1 cellular context compared by ENCODE assay signal in the genomic region with DNA sequence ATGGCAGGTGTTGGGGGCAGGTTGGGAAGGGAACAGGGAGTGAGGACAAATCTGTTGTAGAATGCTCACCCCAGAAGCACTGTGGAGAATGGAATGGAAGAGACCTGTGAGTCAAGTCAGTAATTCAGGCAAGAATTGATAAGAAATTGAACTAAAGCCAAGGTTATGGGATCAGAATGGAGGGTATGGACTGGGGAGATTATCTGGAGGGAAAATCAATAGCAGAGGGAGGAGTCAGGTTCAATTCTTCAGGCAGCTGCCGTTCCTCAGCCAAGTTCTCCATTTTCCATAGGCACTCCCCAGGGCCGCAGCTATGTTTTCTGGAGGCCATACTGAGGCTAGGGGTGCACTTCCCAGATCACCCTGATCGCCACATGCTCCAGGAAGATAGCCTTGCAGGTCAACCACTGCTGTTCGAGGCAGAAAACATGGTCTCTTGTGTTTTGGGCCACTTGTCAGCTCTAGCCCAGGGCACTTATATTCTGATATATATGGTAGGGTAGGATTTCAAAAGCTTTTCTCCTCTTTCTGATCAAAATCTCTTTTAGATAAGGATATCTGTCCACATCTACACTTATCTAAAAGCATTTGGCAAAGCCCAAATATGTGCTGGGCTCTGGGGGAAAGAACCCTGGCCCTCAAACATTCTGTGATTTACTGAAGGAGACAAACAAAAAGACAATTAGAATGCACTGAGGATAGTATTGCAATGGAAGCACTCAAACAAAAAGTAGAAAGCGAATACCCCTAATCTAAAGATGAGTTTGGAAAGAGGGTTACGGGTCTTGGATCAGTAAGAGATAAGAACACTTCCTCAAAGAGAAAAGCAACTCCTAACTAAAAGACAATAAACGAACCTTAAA.
A peak's percentile ranks its signal among the peaks of the same experiment; 100 is the strongest.
TF ChIP-seq lines count a peak whose summit lies in the region.

No MANE protein-coding gene starts in this region.

TF ChIP-seq in K562, 482 proteins besides CTCF, POLR2A, EP300 and RAD21 (continued from another document and continues in another):
- TF ChIP-seq SIX5 (IDR thresholded peaks at IDR 0.05; ENCODE audit: borderline replicate concordance in 1 of 2, insufficient read depth in 1 of 2, low read depth in 1 of 2, low read length in 2 of 2) (no peak), TEAD4 (IDR thresholded peaks at IDR 0.05; ENCODE audit: low read length) (peak; percentile 44), TEAD4 (CRISPR knock-in tag; IDR thresholded peaks at IDR 0.05; ENCODE audit: borderline replicate concordance) (no peak), SMAD4 (CRISPR knock-in tag; conservative IDR thresholded peaks at IDR 0.05) (0 out of 2 replicates have a peak, but pooled peaks have one; percentile 33), ZFX (CRISPR knock-in tag; IDR thresholded peaks at IDR 0.05) (0 out of 2 replicates have a peak, but pooled peaks have one; percentile 5), CREB1 (IDR thresholded peaks at IDR 0.05) (no peak), CREB1 (CRISPR knock-in tag; IDR thresholded peaks at IDR 0.05) (no peak), MAFK (IDR thresholded peaks at IDR 0.05; ENCODE audit: low read length) (peak; percentile 49; the same call in 1 of the 2 replicates), TAF1 (IDR thresholded peaks at IDR 0.05; ENCODE audit: control insufficient read depth, extremely low read depth, insufficient read depth, low read length, severe bottlenecking) (no peak), NR2C1 (IDR thresholded peaks at IDR 0.05) (no peak), NR2C1 (tag; IDR thresholded peaks at IDR 0.05) (no peak), FIP1L1 (IDR thresholded peaks at IDR 0.05; ENCODE audit: low read depth, low read length, poor library complexity, severe bottlenecking) (no peak), NCOA1 (IDR thresholded peaks at IDR 0.05; ENCODE audit: low read depth) (no peak), HEY1 (CRISPR knock-in tag; IDR thresholded peaks at IDR 0.05; ENCODE audit: borderline replicate concordance) (no peak), NFIC (IDR thresholded peaks at IDR 0.05) (peak; percentile 57), PHB (CRISPR knock-in tag; IDR thresholded peaks at IDR 0.05) (no peak), ZNF212 (CRISPR knock-in tag; IDR thresholded peaks at IDR 0.05) (no peak), ZNF766 (CRISPR knock-in tag; conservative IDR thresholded peaks at IDR 0.05) (0 out of 2 replicates have a peak, but pooled peaks have one; percentile 46), HDAC6 (IDR thresholded peaks at IDR 0.05; ENCODE audit: low read depth, low read length) (no peak), MED1 (CRISPR knock-in tag; IDR thresholded peaks at IDR 0.05; ENCODE audit: borderline replicate concordance) (no peak), BRD9 (IDR thresholded peaks at IDR 0.05; ENCODE audit: low read depth, partially characterized antibody) (no peak), ZNF436 (CRISPR knock-in tag; IDR thresholded peaks at IDR 0.05) (no peak), MBD2 (IDR thresholded peaks at IDR 0.05; ENCODE audit: borderline replicate concordance, low read depth) (no peak), MXI1 (IDR thresholded peaks at IDR 0.05; ENCODE audit: low read depth, low read length) (no peak), NCOR1 (IDR thresholded peaks at IDR 0.05) (0 out of 2 replicates have a peak, but pooled peaks have one; percentile 30)
- TF ChIP-seq, protein P1, sequence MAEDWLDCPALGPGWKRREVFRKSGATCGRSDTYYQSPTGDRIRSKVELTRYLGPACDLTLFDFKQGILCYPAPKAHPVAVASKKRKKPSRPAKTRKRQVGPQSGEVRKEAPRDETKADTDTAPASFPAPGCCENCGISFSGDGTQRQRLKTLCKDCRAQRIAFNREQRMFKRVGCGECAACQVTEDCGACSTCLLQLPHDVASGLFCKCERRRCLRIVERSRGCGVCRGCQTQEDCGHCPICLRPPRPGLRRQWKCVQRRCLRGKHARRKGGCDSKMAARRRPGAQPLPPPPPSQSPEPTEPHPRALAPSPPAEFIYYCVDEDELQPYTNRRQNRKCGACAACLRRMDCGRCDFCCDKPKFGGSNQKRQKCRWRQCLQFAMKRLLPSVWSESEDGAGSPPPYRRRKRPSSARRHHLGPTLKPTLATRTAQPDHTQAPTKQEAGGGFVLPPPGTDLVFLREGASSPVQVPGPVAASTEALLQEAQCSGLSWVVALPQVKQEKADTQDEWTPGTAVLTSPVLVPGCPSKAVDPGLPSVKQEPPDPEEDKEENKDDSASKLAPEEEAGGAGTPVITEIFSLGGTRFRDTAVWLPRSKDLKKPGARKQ (CRISPR knock-in tag; IDR thresholded peaks at IDR 0.05), result no peak
- TF ChIP-seq, protein P2, sequence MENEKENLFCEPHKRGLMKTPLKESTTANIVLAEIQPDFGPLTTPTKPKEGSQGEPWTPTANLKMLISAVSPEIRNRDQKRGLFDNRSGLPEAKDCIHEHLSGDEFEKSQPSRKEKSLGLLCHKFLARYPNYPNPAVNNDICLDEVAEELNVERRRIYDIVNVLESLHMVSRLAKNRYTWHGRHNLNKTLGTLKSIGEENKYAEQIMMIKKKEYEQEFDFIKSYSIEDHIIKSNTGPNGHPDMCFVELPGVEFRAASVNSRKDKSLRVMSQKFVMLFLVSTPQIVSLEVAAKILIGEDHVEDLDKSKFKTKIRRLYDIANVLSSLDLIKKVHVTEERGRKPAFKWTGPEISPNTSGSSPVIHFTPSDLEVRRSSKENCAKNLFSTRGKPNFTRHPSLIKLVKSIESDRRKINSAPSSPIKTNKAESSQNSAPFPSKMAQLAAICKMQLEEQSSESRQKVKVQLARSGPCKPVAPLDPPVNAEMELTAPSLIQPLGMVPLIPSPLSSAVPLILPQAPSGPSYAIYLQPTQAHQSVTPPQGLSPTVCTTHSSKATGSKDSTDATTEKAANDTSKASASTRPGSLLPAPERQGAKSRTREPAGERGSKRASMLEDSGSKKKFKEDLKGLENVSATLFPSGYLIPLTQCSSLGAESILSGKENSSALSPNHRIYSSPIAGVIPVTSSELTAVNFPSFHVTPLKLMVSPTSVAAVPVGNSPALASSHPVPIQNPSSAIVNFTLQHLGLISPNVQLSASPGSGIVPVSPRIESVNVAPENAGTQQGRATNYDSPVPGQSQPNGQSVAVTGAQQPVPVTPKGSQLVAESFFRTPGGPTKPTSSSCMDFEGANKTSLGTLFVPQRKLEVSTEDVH (IDR thresholded peaks at IDR 0.05; ENCODE audit: low read depth, partially characterized antibody), result no peak
- TF ChIP-seq, protein P3, sequence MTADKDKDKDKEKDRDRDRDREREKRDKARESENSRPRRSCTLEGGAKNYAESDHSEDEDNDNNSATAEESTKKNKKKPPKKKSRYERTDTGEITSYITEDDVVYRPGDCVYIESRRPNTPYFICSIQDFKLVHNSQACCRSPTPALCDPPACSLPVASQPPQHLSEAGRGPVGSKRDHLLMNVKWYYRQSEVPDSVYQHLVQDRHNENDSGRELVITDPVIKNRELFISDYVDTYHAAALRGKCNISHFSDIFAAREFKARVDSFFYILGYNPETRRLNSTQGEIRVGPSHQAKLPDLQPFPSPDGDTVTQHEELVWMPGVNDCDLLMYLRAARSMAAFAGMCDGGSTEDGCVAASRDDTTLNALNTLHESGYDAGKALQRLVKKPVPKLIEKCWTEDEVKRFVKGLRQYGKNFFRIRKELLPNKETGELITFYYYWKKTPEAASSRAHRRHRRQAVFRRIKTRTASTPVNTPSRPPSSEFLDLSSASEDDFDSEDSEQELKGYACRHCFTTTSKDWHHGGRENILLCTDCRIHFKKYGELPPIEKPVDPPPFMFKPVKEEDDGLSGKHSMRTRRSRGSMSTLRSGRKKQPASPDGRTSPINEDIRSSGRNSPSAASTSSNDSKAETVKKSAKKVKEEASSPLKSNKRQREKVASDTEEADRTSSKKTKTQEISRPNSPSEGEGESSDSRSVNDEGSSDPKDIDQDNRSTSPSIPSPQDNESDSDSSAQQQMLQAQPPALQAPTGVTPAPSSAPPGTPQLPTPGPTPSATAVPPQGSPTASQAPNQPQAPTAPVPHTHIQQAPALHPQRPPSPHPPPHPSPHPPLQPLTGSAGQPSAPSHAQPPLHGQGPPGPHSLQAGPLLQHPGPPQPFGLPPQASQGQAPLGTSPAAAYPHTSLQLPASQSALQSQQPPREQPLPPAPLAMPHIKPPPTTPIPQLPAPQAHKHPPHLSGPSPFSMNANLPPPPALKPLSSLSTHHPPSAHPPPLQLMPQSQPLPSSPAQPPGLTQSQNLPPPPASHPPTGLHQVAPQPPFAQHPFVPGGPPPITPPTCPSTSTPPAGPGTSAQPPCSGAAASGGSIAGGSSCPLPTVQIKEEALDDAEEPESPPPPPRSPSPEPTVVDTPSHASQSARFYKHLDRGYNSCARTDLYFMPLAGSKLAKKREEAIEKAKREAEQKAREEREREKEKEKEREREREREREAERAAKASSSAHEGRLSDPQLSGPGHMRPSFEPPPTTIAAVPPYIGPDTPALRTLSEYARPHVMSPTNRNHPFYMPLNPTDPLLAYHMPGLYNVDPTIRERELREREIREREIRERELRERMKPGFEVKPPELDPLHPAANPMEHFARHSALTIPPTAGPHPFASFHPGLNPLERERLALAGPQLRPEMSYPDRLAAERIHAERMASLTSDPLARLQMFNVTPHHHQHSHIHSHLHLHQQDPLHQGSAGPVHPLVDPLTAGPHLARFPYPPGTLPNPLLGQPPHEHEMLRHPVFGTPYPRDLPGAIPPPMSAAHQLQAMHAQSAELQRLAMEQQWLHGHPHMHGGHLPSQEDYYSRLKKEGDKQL (CRISPR knock-in tag; IDR thresholded peaks at IDR 0.05; ENCODE audit: borderline replicate concordance), result no peak
- TF ChIP-seq, protein P4, sequence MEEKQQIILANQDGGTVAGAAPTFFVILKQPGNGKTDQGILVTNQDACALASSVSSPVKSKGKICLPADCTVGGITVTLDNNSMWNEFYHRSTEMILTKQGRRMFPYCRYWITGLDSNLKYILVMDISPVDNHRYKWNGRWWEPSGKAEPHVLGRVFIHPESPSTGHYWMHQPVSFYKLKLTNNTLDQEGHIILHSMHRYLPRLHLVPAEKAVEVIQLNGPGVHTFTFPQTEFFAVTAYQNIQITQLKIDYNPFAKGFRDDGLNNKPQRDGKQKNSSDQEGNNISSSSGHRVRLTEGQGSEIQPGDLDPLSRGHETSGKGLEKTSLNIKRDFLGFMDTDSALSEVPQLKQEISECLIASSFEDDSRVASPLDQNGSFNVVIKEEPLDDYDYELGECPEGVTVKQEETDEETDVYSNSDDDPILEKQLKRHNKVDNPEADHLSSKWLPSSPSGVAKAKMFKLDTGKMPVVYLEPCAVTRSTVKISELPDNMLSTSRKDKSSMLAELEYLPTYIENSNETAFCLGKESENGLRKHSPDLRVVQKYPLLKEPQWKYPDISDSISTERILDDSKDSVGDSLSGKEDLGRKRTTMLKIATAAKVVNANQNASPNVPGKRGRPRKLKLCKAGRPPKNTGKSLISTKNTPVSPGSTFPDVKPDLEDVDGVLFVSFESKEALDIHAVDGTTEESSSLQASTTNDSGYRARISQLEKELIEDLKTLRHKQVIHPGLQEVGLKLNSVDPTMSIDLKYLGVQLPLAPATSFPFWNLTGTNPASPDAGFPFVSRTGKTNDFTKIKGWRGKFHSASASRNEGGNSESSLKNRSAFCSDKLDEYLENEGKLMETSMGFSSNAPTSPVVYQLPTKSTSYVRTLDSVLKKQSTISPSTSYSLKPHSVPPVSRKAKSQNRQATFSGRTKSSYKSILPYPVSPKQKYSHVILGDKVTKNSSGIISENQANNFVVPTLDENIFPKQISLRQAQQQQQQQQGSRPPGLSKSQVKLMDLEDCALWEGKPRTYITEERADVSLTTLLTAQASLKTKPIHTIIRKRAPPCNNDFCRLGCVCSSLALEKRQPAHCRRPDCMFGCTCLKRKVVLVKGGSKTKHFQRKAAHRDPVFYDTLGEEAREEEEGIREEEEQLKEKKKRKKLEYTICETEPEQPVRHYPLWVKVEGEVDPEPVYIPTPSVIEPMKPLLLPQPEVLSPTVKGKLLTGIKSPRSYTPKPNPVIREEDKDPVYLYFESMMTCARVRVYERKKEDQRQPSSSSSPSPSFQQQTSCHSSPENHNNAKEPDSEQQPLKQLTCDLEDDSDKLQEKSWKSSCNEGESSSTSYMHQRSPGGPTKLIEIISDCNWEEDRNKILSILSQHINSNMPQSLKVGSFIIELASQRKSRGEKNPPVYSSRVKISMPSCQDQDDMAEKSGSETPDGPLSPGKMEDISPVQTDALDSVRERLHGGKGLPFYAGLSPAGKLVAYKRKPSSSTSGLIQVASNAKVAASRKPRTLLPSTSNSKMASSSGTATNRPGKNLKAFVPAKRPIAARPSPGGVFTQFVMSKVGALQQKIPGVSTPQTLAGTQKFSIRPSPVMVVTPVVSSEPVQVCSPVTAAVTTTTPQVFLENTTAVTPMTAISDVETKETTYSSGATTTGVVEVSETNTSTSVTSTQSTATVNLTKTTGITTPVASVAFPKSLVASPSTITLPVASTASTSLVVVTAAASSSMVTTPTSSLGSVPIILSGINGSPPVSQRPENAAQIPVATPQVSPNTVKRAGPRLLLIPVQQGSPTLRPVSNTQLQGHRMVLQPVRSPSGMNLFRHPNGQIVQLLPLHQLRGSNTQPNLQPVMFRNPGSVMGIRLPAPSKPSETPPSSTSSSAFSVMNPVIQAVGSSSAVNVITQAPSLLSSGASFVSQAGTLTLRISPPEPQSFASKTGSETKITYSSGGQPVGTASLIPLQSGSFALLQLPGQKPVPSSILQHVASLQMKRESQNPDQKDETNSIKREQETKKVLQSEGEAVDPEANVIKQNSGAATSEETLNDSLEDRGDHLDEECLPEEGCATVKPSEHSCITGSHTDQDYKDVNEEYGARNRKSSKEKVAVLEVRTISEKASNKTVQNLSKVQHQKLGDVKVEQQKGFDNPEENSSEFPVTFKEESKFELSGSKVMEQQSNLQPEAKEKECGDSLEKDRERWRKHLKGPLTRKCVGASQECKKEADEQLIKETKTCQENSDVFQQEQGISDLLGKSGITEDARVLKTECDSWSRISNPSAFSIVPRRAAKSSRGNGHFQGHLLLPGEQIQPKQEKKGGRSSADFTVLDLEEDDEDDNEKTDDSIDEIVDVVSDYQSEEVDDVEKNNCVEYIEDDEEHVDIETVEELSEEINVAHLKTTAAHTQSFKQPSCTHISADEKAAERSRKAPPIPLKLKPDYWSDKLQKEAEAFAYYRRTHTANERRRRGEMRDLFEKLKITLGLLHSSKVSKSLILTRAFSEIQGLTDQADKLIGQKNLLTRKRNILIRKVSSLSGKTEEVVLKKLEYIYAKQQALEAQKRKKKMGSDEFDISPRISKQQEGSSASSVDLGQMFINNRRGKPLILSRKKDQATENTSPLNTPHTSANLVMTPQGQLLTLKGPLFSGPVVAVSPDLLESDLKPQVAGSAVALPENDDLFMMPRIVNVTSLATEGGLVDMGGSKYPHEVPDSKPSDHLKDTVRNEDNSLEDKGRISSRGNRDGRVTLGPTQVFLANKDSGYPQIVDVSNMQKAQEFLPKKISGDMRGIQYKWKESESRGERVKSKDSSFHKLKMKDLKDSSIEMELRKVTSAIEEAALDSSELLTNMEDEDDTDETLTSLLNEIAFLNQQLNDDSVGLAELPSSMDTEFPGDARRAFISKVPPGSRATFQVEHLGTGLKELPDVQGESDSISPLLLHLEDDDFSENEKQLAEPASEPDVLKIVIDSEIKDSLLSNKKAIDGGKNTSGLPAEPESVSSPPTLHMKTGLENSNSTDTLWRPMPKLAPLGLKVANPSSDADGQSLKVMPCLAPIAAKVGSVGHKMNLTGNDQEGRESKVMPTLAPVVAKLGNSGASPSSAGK (IDR thresholded peaks at IDR 0.05), result peak; percentile 47
- TF ChIP-seq, protein P5, sequence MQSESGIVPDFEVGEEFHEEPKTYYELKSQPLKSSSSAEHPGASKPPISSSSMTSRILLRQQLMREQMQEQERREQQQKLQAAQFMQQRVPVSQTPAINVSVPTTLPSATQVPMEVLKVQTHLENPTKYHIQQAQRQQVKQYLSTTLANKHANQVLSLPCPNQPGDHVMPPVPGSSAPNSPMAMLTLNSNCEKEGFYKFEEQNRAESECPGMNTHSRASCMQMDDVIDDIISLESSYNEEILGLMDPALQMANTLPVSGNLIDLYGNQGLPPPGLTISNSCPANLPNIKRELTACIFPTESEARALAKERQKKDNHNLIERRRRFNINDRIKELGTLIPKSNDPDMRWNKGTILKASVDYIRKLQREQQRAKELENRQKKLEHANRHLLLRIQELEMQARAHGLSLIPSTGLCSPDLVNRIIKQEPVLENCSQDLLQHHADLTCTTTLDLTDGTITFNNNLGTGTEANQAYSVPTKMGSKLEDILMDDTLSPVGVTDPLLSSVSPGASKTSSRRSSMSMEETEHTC (IDR thresholded peaks at IDR 0.05), result no peak
